Comparison of ENCODE assay signal across 2 cellular contexts in the genomic region with DNA sequence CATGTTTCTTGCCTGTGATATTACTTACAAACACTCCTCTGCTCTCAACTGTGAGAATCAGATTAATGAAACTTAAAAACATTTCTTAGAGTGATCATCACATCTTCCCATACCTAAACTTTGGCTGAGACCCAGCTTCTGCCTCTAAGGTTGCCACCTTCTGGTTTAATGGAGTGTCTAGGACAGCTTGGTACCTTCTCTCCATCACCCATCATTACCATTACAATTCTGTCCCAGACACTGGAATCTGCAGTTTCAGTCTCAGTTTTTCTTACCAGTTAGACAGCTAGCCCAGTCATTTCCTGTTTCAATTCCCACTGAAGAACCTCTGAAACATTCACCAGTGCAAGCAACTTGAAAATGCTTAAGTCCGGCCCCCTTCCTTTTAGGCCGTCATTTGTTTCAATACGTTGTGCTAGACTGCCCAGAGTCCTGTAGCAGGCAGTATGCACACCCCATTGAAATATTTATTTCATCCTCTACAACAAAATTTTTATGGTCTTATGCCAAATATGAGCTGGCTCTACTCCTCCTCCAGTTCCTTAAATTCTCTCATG.
TF ChIP-seq lines count a peak whose summit lies in the region.

No MANE protein-coding gene starts in this region.

TF ChIP-seq in liver, 16 proteins besides CTCF, POLR2A, EP300 and RAD21 (continued from another document):
- no peak for TF ChIP-seq REST (IDR thresholded peaks at IDR 0.05)
- TF ChIP-seq ZBTB33 (IDR thresholded peaks at IDR 0.05), result no peak
- no peak for TF ChIP-seq SP1 (IDR thresholded peaks at IDR 0.05)
- no peak for TF ChIP-seq GABPA (IDR thresholded peaks at IDR 0.05 in 1 of 2, conservative IDR thresholded peaks at IDR 0.05 in 1 of 2)
- no peak for TF ChIP-seq NR2F2 (IDR thresholded peaks at IDR 0.05)

TF ChIP-seq in HepG2, 621 proteins besides CTCF, POLR2A, EP300 and RAD21 (continued from another document):
- TF ChIP-seq TFE3 (CRISPR knock-in tag; IDR thresholded peaks at IDR 0.05) (no peak), KLF16 (CRISPR knock-in tag; IDR thresholded peaks at IDR 0.05) (no peak), CEBPG (CRISPR knock-in tag; IDR thresholded peaks at IDR 0.05) (no peak), SPEN (CRISPR knock-in tag; IDR thresholded peaks at IDR 0.05; ENCODE audit: low read depth) (no peak), NFYB (CRISPR knock-in tag; IDR thresholded peaks at IDR 0.05) (no peak), ZNF468 (CRISPR knock-in tag; IDR thresholded peaks at IDR 0.05) (no peak), RCOR2 (CRISPR knock-in tag; IDR thresholded peaks at IDR 0.05) (no peak), ZNF780A (CRISPR knock-in tag; IDR thresholded peaks at IDR 0.05) (no peak)
